In genomic region chr18:79848579-79849327, GRCh38 we compare ENCODE assay signal across 1 cellular context.
TF ChIP-seq lines count a peak whose summit lies in the region.

No MANE protein-coding gene starts in this region.

TF ChIP-seq in SK-N-SH, 30 proteins besides CTCF, POLR2A, EP300 and RAD21 (continued from another document):
- TF ChIP-seq PBX3 (IDR thresholded peaks at IDR 0.05) (no peak), POLR2AphosphoS5 (IDR thresholded peaks at IDR 0.05; ENCODE audit: low read depth, low read length) (no peak), NFIC (IDR thresholded peaks at IDR 0.05; ENCODE audit: borderline replicate concordance) (no peak), FOSL2 (IDR thresholded peaks at IDR 0.05; ENCODE audit: borderline replicate concordance, low read depth) (no peak), RCOR1 (IDR thresholded peaks at IDR 0.05; ENCODE audit: low read length) (no peak), SMC3 (IDR thresholded peaks at IDR 0.05; ENCODE audit: low read depth, low read length) (no peak), JUND (IDR thresholded peaks at IDR 0.05) (no peak), MEF2A (IDR thresholded peaks at IDR 0.05; ENCODE audit: borderline replicate concordance, low read depth) (no peak), FOXM1 (IDR thresholded peaks at IDR 0.05; ENCODE audit: low read depth) (no peak)
